Comparison of ENCODE assay signal across 10 cellular contexts in the genomic region with DNA sequence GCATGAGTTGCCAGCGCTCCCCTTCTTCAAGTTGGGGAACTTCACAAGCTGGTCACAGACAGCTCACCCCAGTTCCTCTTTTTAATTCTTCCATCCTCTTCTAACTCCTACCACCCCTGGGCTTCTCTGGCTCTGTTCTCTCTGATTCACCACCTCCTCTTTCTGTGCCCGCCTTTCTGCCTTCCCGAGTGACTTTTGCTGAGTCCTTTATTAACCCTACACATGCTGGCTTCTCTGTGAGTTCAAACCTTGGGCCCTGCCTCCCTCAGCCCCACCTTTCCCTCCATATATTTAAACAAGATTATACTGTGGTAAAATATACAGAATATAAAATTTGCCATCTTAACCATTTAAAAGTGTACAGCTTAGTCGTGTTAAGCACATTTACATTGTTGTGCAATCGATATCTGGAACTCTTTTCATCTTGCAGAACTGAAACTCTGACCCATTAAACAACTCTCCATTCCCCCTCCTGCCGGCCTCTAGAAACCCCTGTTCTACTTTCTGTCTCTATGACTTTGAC. TPM values are rescaled to one million over a fixed set of nuclear protein-coding genes. Genes with fewer than 3 reads are reported as not detected.
DNase-seq lines count a peak whose midpoint lies in the region; ATAC-seq and TF ChIP-seq lines count a peak whose summit lies in the region.
"Had no signal": no experiment of that assay in that cellular context is flagged by ENCODE, and none has a peak within 500 bp of the region (broad histone marks: within the 10 kb centered on the region; RNA-seq: fewer than 3 reads in every experiment).

No MANE protein-coding gene starts in this region.

- no peak overlapping the region for H3K27ac ChIP-seq in aorta (ENCODE audit: low read depth in 1 of 2, low read length in 2 of 2)

- no peak for TF ChIP-seq CTCF in natural killer cell (IDR thresholded peaks at IDR 0.05)

- no peaks in the 10 kb centered on the region for H3K9me3 ChIP-seq in adipocyte (ENCODE audit: control insufficient read depth, low read length)
- H3K9me3 ChIP-seq in aorta (ENCODE audit: control insufficient read depth, low read length) = no peaks in the 10 kb centered on the region

- H3K4me3 ChIP-seq in adipocyte (ENCODE audit: low read length) = peak overlapping the region; percentile 42
- no peak overlapping the region for H3K4me3 ChIP-seq in aorta (ENCODE audit: low read length in 2 of 2)

- no peaks in the 10 kb centered on the region for H3K27me3 Mint-ChIP-seq in natural killer cell (ENCODE audit: low read depth in 2 of 2)
- H3K27me3 Mint-ChIP-seq in natural killer cell treated with Interleukin-12 subunit alpha and Interleukin-12 subunit beta and Interleukin-15 and Interleukin-18, amount 100 ng/mL, for 72 hours = no peaks in the 10 kb centered on the region

- intact Hi-C loops in natural killer cell (cut with micrococcal nuclease) (no loop called here), aorta (cut with DNase I) (no loop called here)

- H3K4me1 Mint-ChIP-seq in natural killer cell = peaks cover 27% of the 10 kb centered on the region in 2 donors
- H3K4me1 Mint-ChIP-seq in natural killer cell treated with Interleukin-12 subunit alpha and Interleukin-12 subunit beta and Interleukin-15 and Interleukin-18, amount 100 ng/mL, for 72 hours (ENCODE audit: low read depth in 2 of 2) = peaks cover 15 to 19% of the 10 kb centered on the region in 2 donors

- H3K4me1 ChIP-seq in adipocyte (ENCODE audit: control insufficient read depth, insufficient read depth, low read length) (peaks cover 51% of the 10 kb centered on the region), aorta (ENCODE audit: control insufficient read depth in 1 of 2, insufficient read depth in 2 of 2, low read length in 2 of 2) (no peaks in the 10 kb centered on the region)

- no peak overlapping the region for H3K27ac Mint-ChIP-seq in natural killer cell
- no peak overlapping the region for H3K27ac Mint-ChIP-seq in natural killer cell treated with Interleukin-12 subunit alpha and Interleukin-12 subunit beta and Interleukin-15 and Interleukin-18, amount 100 ng/mL, for 72 hours

- DNase-seq in natural killer cell = no peak
- DNase-seq in natural killer cell treated with Interleukin-12 subunit alpha and Interleukin-12 subunit beta and Interleukin-15 and Interleukin-18, amount 100 ng/mL, for 72 hours (ENCODE audit: low spot score) = no peak
- peak; percentile 22 for DNase-seq in adipocyte (ENCODE audit: low read depth)
- peak in 1 of 2 donors; percentile 51 for DNase-seq in aorta
- DNase-seq in NCI-H2081 treated with DMSO at 0.1 percent for 48 hours (lab: John Stamatoyannopoulos, UW) = no peak
- no peak for DNase-seq in NCI-H1092 (lab: John Stamatoyannopoulos, UW)
- DNase-seq in activated CD4-positive, alpha-beta T cell treated with anti-CD3 and anti-CD28 coated beads for 1 hour = no peak
- DNase-seq: KG1 had no signal

- peak overlapping the region; percentile 59 for H3K9ac ChIP-seq in adipocyte (ENCODE audit: low read length)

- ATAC-seq in natural killer cell = peak; percentile 26 to 52 (median 40)
- ATAC-seq in natural killer cell treated with Interleukin-12 subunit alpha and Interleukin-12 subunit beta and Interleukin-15 and Interleukin-18, amount 100 ng/mL, for 72 hours = no peak
- ATAC-seq in HG03139 (IDR thresholded peaks at IDR 0.05; ENCODE audit: unreplicated experiment) = peak; percentile 57
- peak; percentile 36 for ATAC-seq in aorta (ENCODE audit: low FRiP score)

- WGBS in aorta, 2 donors = 62 to 63% methylated on average over 6 of the region's 6 CpGs

- no peaks in the 10 kb centered on the region for H3K36me3 ChIP-seq in adipocyte (ENCODE audit: control insufficient read depth, insufficient read depth, low read length, severe bottlenecking)
- H3K36me3 ChIP-seq in aorta (ENCODE audit: control insufficient read depth in 1 of 2, insufficient read depth in 2 of 2, low read length in 1 of 2) = no peaks in the 10 kb centered on the region

- H3K27me3 ChIP-seq in adipocyte (replicated peaks; ENCODE audit: control insufficient read depth, insufficient read depth, low read length) (no peaks in the 10 kb centered on the region), aorta (ENCODE audit: control insufficient read depth in 1 of 2, insufficient read depth in 2 of 2, low read length in 1 of 2) (no peaks in the 10 kb centered on the region)

- H3K4me3 Mint-ChIP-seq in natural killer cell = no peak overlapping the region
- no peak overlapping the region for H3K4me3 Mint-ChIP-seq in natural killer cell treated with Interleukin-12 subunit alpha and Interleukin-12 subunit beta and Interleukin-15 and Interleukin-18, amount 100 ng/mL, for 72 hours

- H3K9me3 Mint-ChIP-seq in natural killer cell = no peaks in the 10 kb centered on the region
- no peaks in the 10 kb centered on the region for H3K9me3 Mint-ChIP-seq in natural killer cell treated with Interleukin-12 subunit alpha and Interleukin-12 subunit beta and Interleukin-15 and Interleukin-18, amount 100 ng/mL, for 72 hours

- H3K36me3 Mint-ChIP-seq in natural killer cell = no peaks in the 10 kb centered on the region
- H3K36me3 Mint-ChIP-seq in natural killer cell treated with Interleukin-12 subunit alpha and Interleukin-12 subunit beta and Interleukin-15 and Interleukin-18, amount 100 ng/mL, for 72 hours = no peaks in the 10 kb centered on the region

RNA-seq across cellular contexts. Expression of gene SLC46A2, which starts 32.0 kb away (rescaled TPM):
- total RNA-seq in natural killer cell (under 1 TPM; 0.18 to 0.64 (median 0.23) TPM), aorta (under 1 TPM in 1 of 2 donors, not detected in 1; 0.18 TPM)
- not detected for total RNA-seq in natural killer cell treated with Interleukin-12 subunit alpha and Interleukin-12 subunit beta and Interleukin-15 and Interleukin-18, amount 100 ng/mL, for 72 hours
- polyA plus RNA-seq in aorta = not detected
- polyA plus RNA-seq: AG04450 had no signal

Comparison
In these comparisons a context has a peak if more than half of its experiments do, and no peak if none do; other contexts are left out.
1. ATAC-seq: peak in natural killer cell (3 of 3), HG03139 (single experiment) and aorta (single experiment); none in natural killer cell treated with Interleukin-12 subunit alpha and Interleukin-12 subunit beta and Interleukin-15 and Interleukin-18, amount 100 ng/mL, for 72 hours (0 of 2).